ENCODE assay signal across 22 cellular contexts in the genomic region with DNA sequence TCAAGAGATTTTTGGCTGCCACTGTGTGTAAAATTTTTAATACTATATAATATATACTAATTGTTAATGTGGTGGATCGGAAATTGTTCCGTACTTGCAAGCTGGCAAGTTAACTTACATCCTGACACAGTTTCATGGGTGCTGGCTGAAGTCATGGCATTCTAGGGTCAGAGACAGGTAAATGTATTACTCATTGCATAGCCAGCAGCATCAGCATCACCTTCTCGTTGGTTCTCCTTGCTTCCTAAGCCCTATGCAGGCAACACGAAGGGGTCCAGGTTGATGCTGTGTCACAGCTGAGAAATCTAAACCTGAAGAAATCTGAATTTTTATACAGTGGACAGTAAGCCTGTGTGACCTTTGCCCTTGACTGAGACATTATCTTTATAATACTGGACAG.
"Had no signal": no experiment of that assay in that cellular context is flagged by ENCODE, and none has a peak within 500 bp of the region (broad histone marks: within the 10 kb centered on the region; RNA-seq: fewer than 3 reads in every experiment).

No MANE protein-coding gene starts in this region.

- H3K4me1 ChIP-seq: breast epithelium had no signal

- H3K27me3 ChIP-seq: breast epithelium, gastrocnemius medialis, sigmoid colon, suprapubic skin, tibial artery had no signal

- FAIRE-seq: keratinocyte had no signal

- H3K4me3 ChIP-seq: breast epithelium, gastrocnemius medialis, lung, sigmoid colon, suprapubic skin, tibial artery had no signal

- H3K27ac ChIP-seq: breast epithelium, epithelial cell of prostate, suprapubic skin, tibial artery, VCaP had no signal

- H3K36me3 ChIP-seq: breast epithelium, gastrocnemius medialis had no signal

- ATAC-seq: activated naive CD8-positive, alpha-beta T cell treated with anti-CD3 and anti-CD28 coated beads, Interleukin-2, amount 50 U/mL, for 24 hours; gastrocnemius medialis; stimulated activated naive B cell treated with anti-CD40 and anti-IgM and Interleukin-4, amounts not matched to agents 10 μg/mL and 1 μg/mL and 100 μg/mL, for 72 hours had no signal

- H3K9me3 ChIP-seq: breast epithelium, gastrocnemius medialis, sigmoid colon, suprapubic skin, tibial artery had no signal

- DNase-seq: activated CD4-positive, alpha-beta T cell treated with anti-CD3 and anti-CD28 coated beads for 48 hours; activated CD4-positive, alpha-beta T cell treated with anti-CD3 and anti-CD28 coated beads, Interleukin-2, amount 50 U/mL, for 48 hours; activated CD8-positive, alpha-beta memory T cell treated with anti-CD3 and anti-CD28 coated beads for 24 hours; activated effector memory CD4-positive, alpha-beta T cell treated with anti-CD3 and anti-CD28 coated beads, Interleukin-2, amount 50 U/mL, for 16 hours; activated naive CD4-positive, alpha-beta T cell treated with anti-CD3 and anti-CD28 coated beads, Interleukin-2, amount 50 U/mL, for 16 hours; activated naive CD8-positive, alpha-beta T cell treated with anti-CD3 and anti-CD28 coated beads, Interleukin-2, amount 50 U/mL, for 24 hours; activated T-cell treated with anti-CD3 and anti-CD28 coated beads, Interleukin-2, amount 50 U/mL, for 1 hour; amygdala; dermis blood vessel endothelial cell; effector CD4-positive, alpha-beta T cell; gastrocnemius medialis; hippocampal formation; sigmoid colon; small intestine; stimulated activated naive B cell treated with anti-CD40 and anti-IgM and Interleukin-4, amounts not matched to agents 10 μg/mL and 1 μg/mL and 100 μg/mL, for 72 hours; tibial artery had no signal
